8 cellular contexts compared by ENCODE assay signal in the genomic region with DNA sequence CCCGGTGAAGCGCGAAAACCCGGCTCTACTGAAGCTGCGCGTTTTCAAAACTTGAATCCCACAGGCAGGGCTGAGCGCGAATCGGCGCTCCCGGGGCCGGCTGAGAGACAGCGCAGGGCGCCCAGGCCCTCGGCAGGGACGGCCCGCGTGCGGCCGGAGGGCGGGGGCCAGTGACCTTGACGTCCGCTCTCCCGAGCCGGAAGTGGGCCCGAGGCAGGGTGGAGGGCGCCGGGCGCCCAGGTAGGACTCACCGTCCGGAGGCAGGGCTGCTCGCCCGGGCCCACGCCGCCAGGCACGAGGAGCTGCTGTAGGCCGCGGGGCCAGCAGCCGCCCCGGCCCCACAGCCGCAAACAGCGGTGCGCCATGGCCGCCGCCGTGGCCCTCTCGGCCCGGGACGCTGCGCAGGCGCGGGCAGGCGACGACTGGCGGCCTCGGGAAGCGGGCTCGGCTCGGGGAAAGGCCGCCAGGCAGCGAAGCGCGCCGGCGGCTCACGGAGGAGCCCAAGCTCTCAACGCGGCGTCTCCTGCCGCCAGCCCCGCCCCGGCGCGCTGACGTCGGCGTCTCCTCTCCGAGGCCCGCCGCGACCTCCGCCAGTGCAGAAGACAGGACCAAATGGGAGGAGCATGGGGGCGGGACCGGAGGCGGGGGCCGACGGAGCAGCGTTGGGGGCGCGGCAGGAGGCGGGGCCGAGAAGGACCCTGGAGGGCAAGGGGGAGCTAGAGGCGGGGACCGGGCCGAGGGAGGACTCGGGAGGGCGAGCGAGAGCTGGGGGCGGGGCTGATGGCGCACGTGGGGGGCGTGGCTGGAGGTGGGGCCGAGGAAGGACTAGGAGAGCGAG. TPM values are rescaled to one million over a fixed set of nuclear protein-coding genes. Genes with fewer than 3 reads are reported as not detected.
A peak's percentile ranks its signal among the peaks of the same experiment; 100 is the strongest.
DNase-seq lines count a peak whose midpoint lies in the region; ATAC-seq and TF ChIP-seq lines count a peak whose summit lies in the region.

TSS of gene AFG3L2 (minus strand) at position 510 of the 838 bp plus-strand sequence. CDS start at position 365, 145 bp downstream.

- no peak for TF ChIP-seq CTCF in PC-3 (conservative IDR thresholded peaks at IDR 0.05; ENCODE audit: low read depth, low read length)

- POLR2A ChIA-PET in PC-3 (lab: Charles Lee; ENCODE audit: unreplicated experiment) = interaction anchor here (0.5 to 1.3 kb wide), 16 partner anchors 28 to 1006 kb away, joined by 3 to 21 read pairs (median 4); partner anchors contain the start of genes CEP76, PRELID3A and PTPN2

- no peaks in the 10 kb centered on the region for H3K9me3 ChIP-seq in PC-3 (ENCODE audit: low read length)

- peaks cover 48% of the 10 kb centered on the region for H3K79me2 ChIP-seq in PC-3 (ENCODE audit: low read length)

- peak within 1 kb of the TSS; percentile 91 for H3K4me2 ChIP-seq in PC-3 (ENCODE audit: low read length)

- peak within 1 kb of the TSS; percentile 92 for H2AFZ ChIP-seq in PC-3 (ENCODE audit: low read length)

- H3K4me1 ChIP-seq in PC-3 (ENCODE audit: insufficient read depth, low read length) = peaks cover 29% of the 10 kb centered on the region

- H3K9me2 ChIP-seq in PC-3 (replicated peaks; ENCODE audit: low read length) = no peaks in the 10 kb centered on the region

- H3K4me3 ChIP-seq in Jurkat, Clone E6-1 (ENCODE audit: low read length) = peak within 1 kb of the TSS; percentile 63
- peak within 1 kb of the TSS; percentile 84 for H3K4me3 ChIP-seq in PC-3 (ENCODE audit: low read length)

- H4K20me1 ChIP-seq in PC-3 (ENCODE audit: low read length) = peaks cover 41% of the 10 kb centered on the region

- peak; percentile 70 for DNase-seq in DMS153 treated with DMSO at 0.1 percent for 48 hours (lab: John Stamatoyannopoulos, UW; ENCODE audit: unreplicated experiment)
- DNase-seq in Jurkat, Clone E6-1 (ENCODE audit: low read depth, low spot score) = peak; percentile 95
- DNase-seq in PC-3 = peak; percentile 98
- peak; percentile 100 for DNase-seq in activated T-cell treated with anti-CD3 and anti-CD28 coated beads for 48 hours (ENCODE audit: low read depth)
- peak; percentile 87 for DNase-seq in epithelial cell of prostate (ENCODE audit: low read depth, low spot score)
- DNase-seq in mucosa of gallbladder (ENCODE audit: low spot score) = peak; percentile 100
- peak; percentile 100 for DNase-seq in stimulated activated CD8-positive, alpha-beta memory T cell treated with anti-CD3 and anti-CD28 coated beads, Interleukin-4, amount 100 ng/mL, for 24 hours (ENCODE audit: low read depth)

- no TSS peak for BruUV-seq in PC-3 (replicated peaks; lab: Mats Ljungman, UMichigan)

- peak within 1 kb of the TSS; percentile 98 for H3K9ac ChIP-seq in PC-3 (ENCODE audit: low read length)

- no peaks in the 10 kb centered on the region for H3F3A ChIP-seq in PC-3 (ENCODE audit: low read length, unreplicated experiment)

- peak; percentile 86 for ATAC-seq in GM21717 (IDR thresholded peaks at IDR 0.05; ENCODE audit: unreplicated experiment)
- peak; percentile 84 for ATAC-seq in PC-3

- CTCF ChIA-PET in PC-3 (lab: Charles Lee) = interaction anchor here (0.6 to 1.5 kb wide), 9 partner anchors 17 to 364 kb away, joined by 3 to 8 read pairs (median 4); partner anchors contain the start of gene PRELID3A

- H3K27me3 ChIP-seq in PC-3 (ENCODE audit: low read length) = no peaks in the 10 kb centered on the region

- peaks cover 8% of the 10 kb centered on the region; the same call in 1 of the 2 replicates for H3K36me3 ChIP-seq in PC-3 (ENCODE audit: low read depth, low read length)

- H3K27ac ChIP-seq in PC-3 (ENCODE audit: low read length) = peak within 1 kb of the TSS; percentile 94
- peak within 1 kb of the TSS; percentile 96 for H3K27ac ChIP-seq in epithelial cell of prostate

- intact Hi-C loops in PC-3 (cut with micrococcal nuclease) = loop anchor here (2.0 to 10.0 kb wide), 4 partner anchors 40 to 570 kb away; partner anchors contain the start of genes IMPA2 and SEH1L

RNA-seq across cellular contexts. Expression of gene AFG3L2, which starts in this region (rescaled TPM):
- polyA plus RNA-seq in Jurkat, Clone E6-1 (2012; ENCODE audit: insufficient read depth, insufficient read length) = 42.8 TPM
- total RNA-seq in PC-3 (2014; rRNA removed) (79.3 and 95.7 TPM in 2 replicates), mucosa of gallbladder (39.2 TPM)

Comparison
In these comparisons a context has a peak if more than half of its experiments do, and no peak if none do; other contexts are left out.
1. Peak in every context shown above with its lines: DNase-seq, ATAC-seq, H3K4me3 ChIP-seq and H3K27ac ChIP-seq.